In the genomic region with DNA sequence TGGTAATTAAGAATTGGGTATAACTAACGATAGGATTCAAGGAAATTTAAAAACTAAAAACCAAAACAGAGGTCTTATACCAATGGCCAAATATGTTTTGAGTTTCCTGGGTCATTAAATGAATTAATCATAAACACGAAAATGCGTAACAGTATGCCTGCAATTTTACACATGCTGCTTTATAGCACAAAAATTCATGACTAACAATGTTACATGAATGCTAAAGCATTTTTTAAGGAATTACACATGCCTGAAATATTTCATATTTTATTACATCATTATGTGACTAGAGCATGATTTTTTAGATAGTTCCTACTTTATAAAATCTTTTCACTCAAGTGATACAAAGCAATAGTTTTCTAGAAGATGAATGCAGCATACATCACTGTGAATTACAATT, we compare ENCODE assay signal across 19 cellular contexts.
DNase-seq lines count a peak whose midpoint lies in the region; ATAC-seq, FAIRE-seq and TF ChIP-seq lines count a peak whose summit lies in the region.
"Had no signal": no experiment of that assay in that cellular context is flagged by ENCODE, and none has a peak within 500 bp of the region (broad histone marks: within the 10 kb centered on the region; RNA-seq: fewer than 3 reads in every experiment).

No MANE protein-coding gene starts in this region.

- intact Hi-C loops in left lung (cut with DNase I) = no loop called here

- H3K27me3 ChIP-seq in ACC112 (ENCODE audit: insufficient read depth, low read length) (no peaks in the 10 kb centered on the region), astrocyte (ENCODE audit: insufficient read depth, low read length) (no peaks in the 10 kb centered on the region), left lung (no peaks in the 10 kb centered on the region)
- H3K27me3 ChIP-seq: MG63 had no signal

- H3K9me3 ChIP-seq in astrocyte (ENCODE audit: insufficient read depth, low read depth, low read length) (no peaks in the 10 kb centered on the region), left lung (no peaks in the 10 kb centered on the region)
- H3K9me3 ChIP-seq: MG63, thoracic aorta had no signal

- no peaks in the 10 kb centered on the region for H3K4me1 Mint-ChIP-seq in astrocyte (ENCODE audit: low read depth, unreplicated experiment)

- ATAC-seq in GM18861 (IDR thresholded peaks at IDR 0.05; ENCODE audit: unreplicated experiment) = no peak
- ATAC-seq in esophagus mucosa = no peak
- no peak for ATAC-seq in left lung
- ATAC-seq: left lobe of liver had no signal

- no peaks in the 10 kb centered on the region for H3K27me3 Mint-ChIP-seq in astrocyte (ENCODE audit: low read depth, unreplicated experiment)
- H3K27me3 Mint-ChIP-seq: naive B cell had no signal

- peaks cover 26% of the 10 kb centered on the region for H4K20me1 ChIP-seq in astrocyte (ENCODE audit: insufficient read depth, low read length)

- H3K79me2 ChIP-seq in ACC112 (ENCODE audit: control insufficient read depth, insufficient read depth, low read length, unreplicated experiment) = peaks cover 50% of the 10 kb centered on the region
- H3K79me2 ChIP-seq in astrocyte (ENCODE audit: insufficient read depth, low read length) = peaks cover 87% of the 10 kb centered on the region

- no peak overlapping the region for H3K9ac ChIP-seq in astrocyte (ENCODE audit: low read length)

- H3K36me3 ChIP-seq in ACC112 (ENCODE audit: insufficient read depth, low read length) = no peaks in the 10 kb centered on the region
- no peaks in the 10 kb centered on the region for H3K36me3 ChIP-seq in astrocyte (ENCODE audit: insufficient read depth, low read length)
- peaks cover 0 to 8% of the 10 kb centered on the region in 2 donors for H3K36me3 ChIP-seq in left lung
- H3K36me3 ChIP-seq: thoracic aorta had no signal

- DNase-seq in HS-27A (ENCODE audit: low read depth) (peak; percentile 62), astrocyte (ENCODE audit: low read depth) (peak; percentile 70), foreskin fibroblast (peak; percentile 47 to 74), medulla oblongata (ENCODE audit: extremely low spot score) (no peak), left lung (no peak)
- DNase-seq: activated CD4-positive, CD25-positive, alpha-beta regulatory T cell treated with anti-CD3 and anti-CD28 coated beads, Interleukin-2, amount 50 U/mL, for 72 hours; activated CD8-positive, alpha-beta memory T cell treated with anti-CD3 and anti-CD28 coated beads, Interleukin-2, amount 50 U/mL, for 4 hours; activated naive CD4-positive, alpha-beta T cell treated with anti-CD3 and anti-CD28 coated beads, Interleukin-2, amount 50 U/mL, for 16 hours; caudate nucleus; MG63; naive B cell; NCI-H2081 had no signal

- H3K4me3 ChIP-seq in ACC112 (ENCODE audit: low read depth, low read length) = no peak overlapping the region
- H3K4me3 ChIP-seq in astrocyte (ENCODE audit: insufficient read depth, low read depth, low read length) = no peak overlapping the region
- H3K4me3 ChIP-seq in foreskin fibroblast (ENCODE audit: low read depth in 1 of 2, low read length in 2 of 2) = no peak overlapping the region
- no peak overlapping the region for H3K4me3 ChIP-seq in left lung
- H3K4me3 ChIP-seq: MG63, thoracic aorta had no signal

- H2AFZ ChIP-seq in ACC112 (ENCODE audit: low read length, unreplicated experiment) (no peak overlapping the region), astrocyte (ENCODE audit: low read depth, low read length) (no peak overlapping the region)

- peaks cover 2% of the 10 kb centered on the region for H3K36me3 Mint-ChIP-seq in astrocyte (ENCODE audit: low read depth, unreplicated experiment)

- H3K27ac ChIP-seq in ACC112 (ENCODE audit: low read depth, low read length) = peak overlapping the region; percentile 67
- peak overlapping the region; percentile 61 for H3K27ac ChIP-seq in astrocyte (ENCODE audit: low read depth, low read length)
- H3K27ac ChIP-seq in left lung = no peak overlapping the region
- H3K27ac ChIP-seq: thoracic aorta had no signal

- peak overlapping the region; percentile 44 for H3K4me2 ChIP-seq in astrocyte (ENCODE audit: low read length)

- H3K4me3 Mint-ChIP-seq in astrocyte (ENCODE audit: unreplicated experiment) = no peak overlapping the region
- H3K4me3 Mint-ChIP-seq: naive B cell; T-helper 2 cell treated with Interferon-gamma antibody and Interleukin-4, amounts not matched to agents 5 μg/mL and 100 μg/mL, for 36 hours had no signal

- TF ChIP-seq CTCF in astrocyte (IDR thresholded peaks at IDR 0.05; ENCODE audit: insufficient read depth, low read depth, low read length) (no peak), foreskin fibroblast (IDR thresholded peaks at IDR 0.05; ENCODE audit: low read depth, low read length) (no peak), left lung (IDR thresholded peaks at IDR 0.05) (no peak)

- H3K4me1 ChIP-seq in ACC112 (ENCODE audit: control insufficient read depth, insufficient read depth, low read length, unreplicated experiment) (peaks cover 22% of the 10 kb centered on the region), astrocyte (ENCODE audit: insufficient read depth, low read length) (peaks cover 8% of the 10 kb centered on the region), left lung (no peaks in the 10 kb centered on the region)

- H3K9me3 Mint-ChIP-seq in astrocyte (ENCODE audit: unreplicated experiment) = no peaks in the 10 kb centered on the region
- H3K9me3 Mint-ChIP-seq: naive B cell; T-helper 2 cell treated with Interferon-gamma antibody and Interleukin-4, amounts not matched to agents 5 μg/mL and 100 μg/mL, for 36 hours had no signal

- no peak for FAIRE-seq in astrocyte (lab: Jason Lieb, UNC)
- FAIRE-seq: D721Med had no signal

- H3K27ac Mint-ChIP-seq in astrocyte (ENCODE audit: unreplicated experiment) = no peak overlapping the region
- H3K27ac Mint-ChIP-seq: naive B cell; T-helper 2 cell treated with Interferon-gamma antibody and Interleukin-4, amounts not matched to agents 5 μg/mL and 100 μg/mL, for 36 hours had no signal

Comparison
In these comparisons a context has a peak if more than half of its experiments do, and no peak if none do; other contexts are left out.
1. H3K27ac ChIP-seq: peak in ACC112 (single experiment) and astrocyte (single experiment); none in left lung (0 of 2).
2. DNase-seq: peak in HS-27A (single experiment), astrocyte (single experiment) and foreskin fibroblast (2 of 2); none in medulla oblongata (single experiment) and left lung (0 of 2).